Comparison of ENCODE assay signal across 31 cellular contexts in the genomic region with DNA sequence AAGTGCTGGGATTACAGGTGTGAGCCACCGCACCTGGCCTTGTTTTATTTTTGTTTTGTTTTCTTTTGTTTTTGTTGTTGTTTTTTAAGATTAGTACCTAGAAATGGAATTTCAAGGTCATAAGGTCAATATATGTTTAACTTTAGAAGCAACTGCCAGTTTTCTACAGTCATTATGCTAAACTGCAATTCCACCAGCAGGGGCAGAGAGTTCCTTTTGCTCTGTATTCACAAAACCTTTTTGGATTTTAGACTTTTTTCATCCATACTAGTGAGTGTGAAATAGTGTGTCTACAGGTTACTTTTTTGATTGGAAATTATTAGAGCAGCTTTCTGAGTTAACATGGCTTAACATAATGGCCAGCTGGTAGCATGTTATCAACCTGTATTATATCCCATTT.
DNase-seq lines count a peak whose midpoint lies in the region; ATAC-seq and TF ChIP-seq lines count a peak whose summit lies in the region.
"Had no signal": no experiment of that assay in that cellular context is flagged by ENCODE, and none has a peak within 500 bp of the region (broad histone marks: within the 10 kb centered on the region; RNA-seq: fewer than 3 reads in every experiment).

No MANE protein-coding gene starts in this region.

- intact Hi-C loops in HCT116 (cut with micrococcal nuclease): no loop called here
- intact Hi-C loops in OCI-LY7 (cut with micrococcal nuclease; ENCODE audit: unreplicated experiment): no loop called here

- no peak overlapping the region for H3K27ac Mint-ChIP-seq in mesothelial cell of epicardium
- H3K27ac Mint-ChIP-seq: activated CD4-positive, alpha-beta memory T cell treated with anti-CD3 and anti-CD28 coated beads for 36 hours; T-cell had no signal

- peak; percentile 9; the same call in 1 of the 2 replicates for TF ChIP-seq CTCF in 22Rv1 (IDR thresholded peaks at IDR 0.05)
- TF ChIP-seq CTCF in HCT116 (IDR thresholded peaks at IDR 0.05 in 2 of 3, conservative IDR thresholded peaks at IDR 0.05 in 1 of 3; ENCODE audit: borderline replicate concordance in 1 of 3, insufficient read depth in 1 of 3, low read depth in 2 of 3, low read length in 2 of 3): peak in 2 of 3 experiments; percentile 40 to 53; a peak in 3 of 6 replicates
- TF ChIP-seq CTCF in brain microvascular endothelial cell (IDR thresholded peaks at IDR 0.05; ENCODE audit: low read depth, low read length, missing control alignments): peak; percentile 19
- peak; percentile 33 for TF ChIP-seq CTCF in mesothelial cell of epicardium (IDR thresholded peaks at IDR 0.05; ENCODE audit: unreplicated experiment)
- no peak for TF ChIP-seq CTCF in Peyer's patch (IDR thresholded peaks at IDR 0.05)
- no peak for TF ChIP-seq CTCF in OCI-LY7 (conservative IDR thresholded peaks at IDR 0.05; ENCODE audit: low read length)

- no peak overlapping the region for H3K27ac ChIP-seq in 22Rv1
- no peak overlapping the region for H3K27ac ChIP-seq in HCT116 (ENCODE audit: low read depth, low read length)
- H3K27ac ChIP-seq in brain microvascular endothelial cell: no peak overlapping the region
- no peak overlapping the region for H3K27ac ChIP-seq in Peyer's patch
- no peak overlapping the region for H3K27ac ChIP-seq in OCI-LY7 (ENCODE audit: low read depth, low read length, poor library complexity, severe bottlenecking)
- H3K27ac ChIP-seq: colonic mucosa, esophagus muscularis mucosa, sigmoid colon, testis had no signal

- H3K4me3 Mint-ChIP-seq in mesothelial cell of epicardium: no peak overlapping the region
- H3K4me3 Mint-ChIP-seq: activated CD4-positive, alpha-beta memory T cell treated with anti-CD3 and anti-CD28 coated beads for 36 hours; T-cell had no signal

- H3K27me3 ChIP-seq in HCT116 (ENCODE audit: insufficient read depth, low read length): no peaks in the 10 kb centered on the region
- H3K27me3 ChIP-seq in brain microvascular endothelial cell (replicated peaks): no peaks in the 10 kb centered on the region
- H3K27me3 ChIP-seq in Peyer's patch: no peaks in the 10 kb centered on the region
- H3K27me3 ChIP-seq: colonic mucosa, esophagus muscularis mucosa, sigmoid colon, testis had no signal

- H3K4me1 ChIP-seq in HCT116 (ENCODE audit: control insufficient read depth in 1 of 2, insufficient read depth in 2 of 2, low read length in 2 of 2): peaks cover 0 to 4% of the 10 kb centered on the region in 2 experiments; a peak in 1 of 4 replicates
- H3K4me1 ChIP-seq in Peyer's patch: no peaks in the 10 kb centered on the region
- H3K4me1 ChIP-seq in OCI-LY7 (ENCODE audit: insufficient read depth, low read length, poor library complexity, severe bottlenecking): no peaks in the 10 kb centered on the region
- H3K4me1 ChIP-seq: Caco-2, colonic mucosa, esophagus muscularis mucosa, sigmoid colon, testis had no signal

- CTCF ChIA-PET in HCT116 (lab: Charles Lee): no interaction called here
- CTCF ChIA-PET in OCI-LY7 (lab: Charles Lee; ENCODE audit: unreplicated experiment): no interaction called here

- POLR2A ChIA-PET in HCT116 (lab: Charles Lee): no interaction called here
- POLR2A ChIA-PET in OCI-LY7 (lab: Charles Lee): no interaction called here

- H3K79me2 ChIP-seq in HCT116 (ENCODE audit: insufficient read depth, low read length) (no peaks in the 10 kb centered on the region), OCI-LY7 (ENCODE audit: insufficient read depth, low read depth, low read length) (no peaks in the 10 kb centered on the region)

- H2AFZ ChIP-seq in HCT116 (ENCODE audit: low read depth, low read length, poor library complexity, severe bottlenecking): no peak overlapping the region
- H2AFZ ChIP-seq in OCI-LY7 (ENCODE audit: low read length): no peak overlapping the region

- H4K20me1 ChIP-seq in HCT116 (ENCODE audit: insufficient read depth) (no peaks in the 10 kb centered on the region), OCI-LY7 (ENCODE audit: insufficient read depth, low read length) (no peaks in the 10 kb centered on the region)

- ATAC-seq in HCT116: peak; percentile 47; the same call in 1 of the 2 replicates
- ATAC-seq: HepG2; left colon; stimulated activated naive CD8-positive, alpha-beta T cell treated with anti-CD3 and anti-CD28 coated beads, Interleukin-15, Interleukin-2, amounts not matched to agents 100 U/mL and 50 U/mL, for 24 hours; T-cell had no signal

- no peak for TF ChIP-seq RAD21 in HCT116 (IDR thresholded peaks at IDR 0.05; ENCODE audit: low read depth)

- in situ Hi-C loops in brain microvascular endothelial cell (cut with HindIII; ENCODE audit: low pct_ligation_motif_present, low sequenced_read_pairs): no loop called here

- H3K36me3 ChIP-seq in HCT116 (ENCODE audit: control insufficient read depth in 1 of 2, insufficient read depth in 2 of 2, low read length in 2 of 2) (no peaks in the 10 kb centered on the region), brain microvascular endothelial cell (replicated peaks) (no peaks in the 10 kb centered on the region), Peyer's patch (no peaks in the 10 kb centered on the region), OCI-LY7 (ENCODE audit: insufficient read depth, low read length) (no peaks in the 10 kb centered on the region)
- H3K36me3 ChIP-seq: colonic mucosa, esophagus muscularis mucosa, sigmoid colon had no signal

- peaks cover 2% of the 10 kb centered on the region for H3K36me3 Mint-ChIP-seq in mesothelial cell of epicardium
- H3K36me3 Mint-ChIP-seq: activated CD4-positive, alpha-beta memory T cell treated with anti-CD3 and anti-CD28 coated beads for 36 hours; T-cell had no signal

- RAD21 ChIA-PET in HCT116 (lab: Charles Lee; ENCODE audit: low non-redundant PET in 1 of 2, low total read pairs in 2 of 2, uncharacterized antibody in 2 of 2, unreplicated experiment in 2 of 2): no interaction called here

- peaks cover 11% of the 10 kb centered on the region for H3K4me1 Mint-ChIP-seq in mesothelial cell of epicardium
- H3K4me1 Mint-ChIP-seq: T-cell had no signal

- H3K4me3 ChIP-seq in HCT116 (replicated peaks in 1 of 2; ENCODE audit: low read depth in 1 of 2, low read length in 2 of 2) (no peak overlapping the region), brain microvascular endothelial cell (ENCODE audit: low read depth, low read length) (no peak overlapping the region), Peyer's patch (no peak overlapping the region), OCI-LY7 (ENCODE audit: low read depth, low read length, poor library complexity, severe bottlenecking) (no peak overlapping the region)
- H3K4me3 ChIP-seq: colonic mucosa, esophagus muscularis mucosa, sigmoid colon, testis had no signal

- TF ChIP-seq POLR2A in HCT116 (IDR thresholded peaks at IDR 0.05; ENCODE audit: borderline replicate concordance, extremely low read depth, insufficient read depth, insufficient read length): no peak
- TF ChIP-seq POLR2A in Peyer's patch (IDR thresholded peaks at IDR 0.05): no peak

- H3K9me2 ChIP-seq in HCT116 (ENCODE audit: insufficient read depth) (no peaks in the 10 kb centered on the region), OCI-LY7 (ENCODE audit: insufficient read depth, low read length) (no peaks in the 10 kb centered on the region)

- BruUV-seq in HCT116 (replicated peaks; lab: Mats Ljungman, UMichigan) (no TSS peak), OCI-LY7 (replicated peaks; lab: Mats Ljungman, UMichigan) (no TSS peak)

- H3K9me3 Mint-ChIP-seq in mesothelial cell of epicardium: peaks cover 15% of the 10 kb centered on the region

- peak; percentile 6 for DNase-seq in HCT116 (ENCODE audit: low read depth, low spot score)
- DNase-seq in brain microvascular endothelial cell: no peak
- no peak for DNase-seq in mesothelial cell of epicardium (ENCODE audit: low spot score in 2 of 2, unreplicated experiment in 2 of 2)
- DNase-seq in Peyer's patch: no peak
- no peak for DNase-seq in UCSD-AML1 (lab: John Stamatoyannopoulos, UW; ENCODE audit: unreplicated experiment)
- no peak for DNase-seq in 8988T
- no peak for DNase-seq in OCI-LY7 (ENCODE audit: low spot score)
- DNase-seq: activated CD4-positive, alpha-beta memory T cell treated with anti-CD3 and anti-CD28 coated beads for 36 hours; activated CD8-positive, alpha-beta memory T cell treated with anti-CD3 and anti-CD28 coated beads, Interleukin-2, amount 50 U/mL, for 4 hours; activated naive CD4-positive, alpha-beta T cell treated with anti-CD3 and anti-CD28 coated beads, Interleukin-2, amount 50 U/mL, for 16 hours; amygdala; C1 segment of cervical spinal cord; Caco-2; colonic mucosa; DND-41; effector memory CD4-positive, alpha-beta T cell; left colon; mammary epithelial cell; NCI-H146; NCI-H2171; NCI-H510A; NK-92 treated with Interleukin-12 subunit alpha and Interleukin-12 subunit beta, amount 100 ng/mL, for 24 hours; SIG-M5; sigmoid colon; stimulated activated CD4-positive, alpha-beta T cell treated with anti-CD3 and anti-CD28 coated beads, Interleukin-15, amount 100 ng/mL, for 24 hours; stimulated activated naive CD8-positive, alpha-beta T cell treated with anti-CD3 and anti-CD28 coated beads, Interleukin-15, Interleukin-2, amounts not matched to agents 100 U/mL and 50 U/mL, for 24 hours; T-cell; testis had no signal

- H3K9ac ChIP-seq in HCT116 (ENCODE audit: low read length): no peak overlapping the region

- no peaks in the 10 kb centered on the region for H3K27me3 Mint-ChIP-seq in mesothelial cell of epicardium (ENCODE audit: low read depth)
- H3K27me3 Mint-ChIP-seq: activated CD4-positive, alpha-beta memory T cell treated with anti-CD3 and anti-CD28 coated beads for 36 hours; T-cell had no signal

- H3K9me3 ChIP-seq in HCT116 (ENCODE audit: control insufficient read depth in 1 of 2, insufficient read depth in 1 of 2, low read depth in 1 of 2, low read length in 2 of 2) (no peaks in the 10 kb centered on the region), Peyer's patch (peaks cover 0 to 5% (median 0%) of the 10 kb centered on the region in 4 donors), OCI-LY7 (ENCODE audit: low read length) (no peaks in the 10 kb centered on the region)
- H3K9me3 ChIP-seq: Caco-2, colonic mucosa, esophagus muscularis mucosa, testis had no signal

- H3K4me2 ChIP-seq in HCT116 (ENCODE audit: low read length) (no peak overlapping the region), OCI-LY7 (ENCODE audit: low read length) (no peak overlapping the region)

TF ChIP-seq in HCT116, 20 proteins besides CTCF, POLR2A, EP300 and RAD21 (continues in another document):
- no peak for TF ChIP-seq JUND (IDR thresholded peaks at IDR 0.05)
- TF ChIP-seq POLR2AphosphoS5 (IDR thresholded peaks at IDR 0.05; ENCODE audit: low read depth, low read length): no peak
- no peak for TF ChIP-seq SRF (IDR thresholded peaks at IDR 0.05; ENCODE audit: low read depth)

Comparison
In these comparisons a context has a peak if more than half of its experiments do, and no peak if none do; other contexts are left out.
1. CTCF ChIP-seq: peak in 22Rv1 (single experiment), HCT116 (2 of 3), brain microvascular endothelial cell (single experiment) and mesothelial cell of epicardium (single experiment); none in Peyer's patch (0 of 6) and OCI-LY7 (single experiment).